Comparison of ENCODE assay signal across 8 cellular contexts in genomic region chr2:190468814-190469569, GRCh38.
DNase-seq lines count a peak whose midpoint lies in the region; ATAC-seq and TF ChIP-seq lines count a peak whose summit lies in the region.

No MANE protein-coding gene starts in this region.

- 58% methylated on average over 4 of the region's 4 CpGs for WGBS in liver

- H3K27ac ChIP-seq in liver (ENCODE audit: low read depth in 1 of 2, low read length in 2 of 2), result no peak overlapping the region

- ATAC-seq in GM18868 (IDR thresholded peaks at IDR 0.05; ENCODE audit: unreplicated experiment), result peak; percentile 63
- peak; percentile 71 for ATAC-seq in HG03432 (IDR thresholded peaks at IDR 0.05; ENCODE audit: unreplicated experiment)

- H3K4me3 ChIP-seq in liver (ENCODE audit: low read depth in 1 of 3, low read length in 3 of 3), result no peak overlapping the region

- no peak for TF ChIP-seq CTCF in liver (IDR thresholded peaks at IDR 0.05; ENCODE audit: low read depth, low read length, missing input control)

- no peaks in the 10 kb centered on the region for H3K9me3 ChIP-seq in liver (ENCODE audit: control insufficient read depth in 4 of 4, low read length in 3 of 4)

- H3K9ac ChIP-seq in liver (ENCODE audit: low read depth in 1 of 2, low read length in 2 of 2), result no peak overlapping the region

- DNase-seq in AG08396 (ENCODE audit: low spot score), result peak; percentile 83
- peak; percentile 74 for DNase-seq in NCI-H510A (lab: John Stamatoyannopoulos, UW)
- peak; percentile 85 for DNase-seq in cerebellum (ENCODE audit: low spot score)
- DNase-seq in ureter (ENCODE audit: low spot score), result peak; percentile 86
- no peak for DNase-seq in RKO (ENCODE audit: low spot score)

- H3K36me3 ChIP-seq in liver (ENCODE audit: control insufficient read depth in 4 of 4, insufficient read depth in 3 of 4, low read depth in 1 of 4, low read length in 3 of 4), result no peaks in the 10 kb centered on the region

- no peaks in the 10 kb centered on the region for H3K27me3 ChIP-seq in liver (ENCODE audit: control insufficient read depth in 4 of 4, insufficient read depth in 4 of 4, low read length in 3 of 4)

- peak in 1 of 2 donors; percentile 21 for TF ChIP-seq RAD21 in liver (IDR thresholded peaks at IDR 0.05)

- no peaks in the 10 kb centered on the region for H3K4me1 ChIP-seq in liver (ENCODE audit: control insufficient read depth in 4 of 4, insufficient read depth in 4 of 4, low read length in 3 of 4)

TF ChIP-seq in liver, 16 proteins besides CTCF, POLR2A, EP300 and RAD21:
- TF ChIP-seq NR2F2 (IDR thresholded peaks at IDR 0.05), result peak; percentile 30
- no peak for TF ChIP-seq HNF4G (IDR thresholded peaks at IDR 0.05)
- peak; percentile 16 for TF ChIP-seq YY1 (IDR thresholded peaks at IDR 0.05)
